11 cellular contexts compared by ENCODE assay signal in genomic region chr5:142749321-142749720, GRCh38. TPM values are rescaled to one million over a fixed set of nuclear protein-coding genes. Genes with fewer than 3 reads are reported as not detected.
DNase-seq lines count a peak whose midpoint lies in the region; ATAC-seq, FAIRE-seq and TF ChIP-seq lines count a peak whose summit lies in the region.
"Had no signal": no experiment of that assay in that cellular context is flagged by ENCODE, and none has a peak within 500 bp of the region (broad histone marks: within the 10 kb centered on the region; RNA-seq: fewer than 3 reads in every experiment).

No MANE protein-coding gene starts in this region.

- no peak overlapping the region for H3K4me3 ChIP-seq in astrocyte (ENCODE audit: insufficient read depth, low read depth, low read length)
- H3K4me3 ChIP-seq: PC-9 had no signal

- no peak overlapping the region for H2AFZ ChIP-seq in astrocyte (ENCODE audit: low read depth, low read length)
- H2AFZ ChIP-seq: PC-9 had no signal

- POLR2A ChIA-PET in CD4-positive, alpha-beta T cell (lab: Charles Lee): interaction anchor here (1.4 to 2.5 kb wide), 4 partner anchors 49 to 139 kb away, joined by 3 to 7 read pairs (median 4); no protein-coding TSS in a partner anchor

- H3K36me3 Mint-ChIP-seq in astrocyte (ENCODE audit: low read depth, unreplicated experiment): no peaks in the 10 kb centered on the region
- no peaks in the 10 kb centered on the region for H3K36me3 Mint-ChIP-seq in CD4-positive, alpha-beta T cell (ENCODE audit: low read depth)
- H3K36me3 Mint-ChIP-seq: activated naive CD8-positive, alpha-beta T cell had no signal

- no peaks in the 10 kb centered on the region for H3K36me3 ChIP-seq in astrocyte (ENCODE audit: insufficient read depth, low read length)
- H3K36me3 ChIP-seq: WERI-Rb-1 had no signal

- H3K4me3 Mint-ChIP-seq in astrocyte (ENCODE audit: unreplicated experiment): no peak overlapping the region
- no peak overlapping the region for H3K4me3 Mint-ChIP-seq in CD4-positive, alpha-beta T cell
- H3K4me3 Mint-ChIP-seq: activated naive CD8-positive, alpha-beta T cell had no signal

- no peaks in the 10 kb centered on the region for H3K79me2 ChIP-seq in astrocyte (ENCODE audit: insufficient read depth, low read length)

- no peaks in the 10 kb centered on the region for H3K27me3 ChIP-seq in astrocyte (ENCODE audit: insufficient read depth, low read length)
- H3K27me3 ChIP-seq in CD4-positive, alpha-beta T cell (ENCODE audit: control insufficient read depth, insufficient read depth, low read length): no peaks in the 10 kb centered on the region

- H3K9me3 ChIP-seq in astrocyte (ENCODE audit: insufficient read depth, low read depth, low read length): no peaks in the 10 kb centered on the region
- H3K9me3 ChIP-seq in CD4-positive, alpha-beta T cell (ENCODE audit: control insufficient read depth, low read length): no peaks in the 10 kb centered on the region

- H3K4me2 ChIP-seq in astrocyte (ENCODE audit: low read length): peak overlapping the region; percentile 21
- H3K4me2 ChIP-seq: PC-9 had no signal

- CTCF ChIA-PET in CD4-positive, alpha-beta T cell (lab: Charles Lee): interaction anchor here (0.5 to 3.7 kb wide), 8 partner anchors 11 to 139 kb away, joined by 3 to 23 read pairs (median 6); partner anchors contain the start of gene ARHGAP26

- H3K27ac ChIP-seq in astrocyte (ENCODE audit: low read depth, low read length): no peak overlapping the region
- H3K27ac ChIP-seq in CD4-positive, alpha-beta T cell (ENCODE audit: low read depth, low read length): no peak overlapping the region
- H3K27ac ChIP-seq: PC-9, WERI-Rb-1 had no signal

- H3K9me3 Mint-ChIP-seq in astrocyte (ENCODE audit: unreplicated experiment): no peaks in the 10 kb centered on the region
- H3K9me3 Mint-ChIP-seq in CD4-positive, alpha-beta T cell: no peaks in the 10 kb centered on the region

- H3K4me1 Mint-ChIP-seq in astrocyte (ENCODE audit: low read depth, unreplicated experiment): peaks cover 15% of the 10 kb centered on the region
- H3K4me1 Mint-ChIP-seq in CD4-positive, alpha-beta T cell (ENCODE audit: low read depth): no peaks in the 10 kb centered on the region

- peaks cover 7% of the 10 kb centered on the region for H3K27me3 Mint-ChIP-seq in astrocyte (ENCODE audit: low read depth, unreplicated experiment)
- H3K27me3 Mint-ChIP-seq in CD4-positive, alpha-beta T cell: peaks cover 6% of the 10 kb centered on the region
- H3K27me3 Mint-ChIP-seq: activated naive CD8-positive, alpha-beta T cell had no signal

- H3K9ac ChIP-seq in astrocyte (ENCODE audit: low read length): no peak overlapping the region

- TF ChIP-seq CTCF in astrocyte (IDR thresholded peaks at IDR 0.05; ENCODE audit: insufficient read depth, low read depth, low read length): no peak
- no peak for TF ChIP-seq CTCF in CD4-positive, alpha-beta T cell (IDR thresholded peaks at IDR 0.05)

- intact Hi-C loops in CD4-positive, alpha-beta T cell (cut with DNase I, micrococcal nuclease): loop anchor here (2.0 to 10.0 kb wide), 3 partner anchors 139 to 1215 kb away; no protein-coding TSS in a partner anchor

- FAIRE-seq in astrocyte (lab: Jason Lieb, UNC): peak; percentile 74
- no peak for FAIRE-seq in frontal cortex (lab: Jason Lieb, UNC)

- peaks cover 8% of the 10 kb centered on the region for H3K4me1 ChIP-seq in astrocyte (ENCODE audit: insufficient read depth, low read length)

- ATAC-seq in GM21528 (IDR thresholded peaks at IDR 0.05; ENCODE audit: low FRiP score, unreplicated experiment): no peak
- no peak for ATAC-seq in CD4-positive, alpha-beta T cell (ENCODE audit: poor library complexity)

- no peaks in the 10 kb centered on the region for H4K20me1 ChIP-seq in astrocyte (ENCODE audit: insufficient read depth, low read length)

- no peak overlapping the region for H3K27ac Mint-ChIP-seq in astrocyte (ENCODE audit: unreplicated experiment)
- H3K27ac Mint-ChIP-seq in CD4-positive, alpha-beta T cell: no peak overlapping the region
- H3K27ac Mint-ChIP-seq: activated naive CD8-positive, alpha-beta T cell had no signal

- DNase-seq in Daoy (ENCODE audit: low read depth) (peak; percentile 78), LHCN-M2 (ENCODE audit: low read depth) (peak; percentile 71), astrocyte (ENCODE audit: low read depth) (peak; percentile 73), kidney glomerular epithelial cell (lab: John Stamatoyannopoulos, UW) (peak; percentile 13), NCI-H526 treated with DMSO at 0.1 percent for 48 hours (lab: John Stamatoyannopoulos, UW) (no peak), frontal cortex (ENCODE audit: low spot score in 2 of 2) (no peak)
- no peak for DNase-seq in CD4-positive, alpha-beta T cell

RNA-seq across cellular contexts. Expression of gene ARHGAP26, which starts 20.9 kb away (rescaled TPM):
- total RNA-seq in Daoy (2014; rRNA removed; shearing (Covaris generic)): 5.8 and 7.7 TPM in 2 replicates
- 1.0 TPM in 2 replicates for total RNA-seq in LHCN-M2 (2014; rRNA removed)
- 1.7 TPM for polyA plus RNA-seq in LHCN-M2 (2012)
- total RNA-seq in astrocyte: 4.7 and 5.6 TPM in 2 replicates
- 10 to 100 TPM; 24.9 to 27.3 TPM for total RNA-seq in CD4-positive, alpha-beta T cell
- 7.3 TPM for total RNA-seq in frontal cortex

Comparison
In these comparisons a context has a peak if more than half of its experiments do, and no peak if none do; other contexts are left out.
1. DNase-seq: peak in Daoy (single experiment), LHCN-M2 (single experiment), astrocyte (single experiment) and kidney glomerular epithelial cell (single experiment); none in NCI-H526 treated with DMSO at 0.1 percent for 48 hours (single experiment), CD4-positive, alpha-beta T cell (0 of 10) and frontal cortex (0 of 2).